Comparison of ENCODE assay signal across 10 cellular contexts in the genomic region with DNA sequence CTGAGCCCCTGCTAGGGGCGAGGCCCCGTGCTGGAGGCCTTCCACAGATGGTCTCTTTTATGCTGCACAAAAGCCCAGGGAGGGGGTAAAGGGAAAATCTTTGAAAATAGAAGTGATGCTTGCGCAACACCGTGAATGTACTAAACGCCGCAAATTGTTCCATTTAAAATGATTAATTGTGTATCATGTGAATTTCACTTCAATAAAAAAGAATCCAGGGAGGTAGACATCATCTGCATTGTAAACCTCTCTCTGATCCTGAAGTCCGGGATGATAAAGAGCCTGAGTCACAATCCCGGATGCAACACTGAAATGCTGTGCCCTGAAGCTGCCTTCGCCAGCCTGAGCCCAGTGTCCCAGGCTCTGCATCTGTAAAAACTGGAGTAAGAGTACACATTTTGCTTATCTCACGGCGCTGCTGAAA.
DNase-seq lines count a peak whose midpoint lies in the region; ATAC-seq and TF ChIP-seq lines count a peak whose summit lies in the region.
"Had no signal": no experiment of that assay in that cellular context is flagged by ENCODE, and none has a peak within 500 bp of the region (broad histone marks: within the 10 kb centered on the region; RNA-seq: fewer than 3 reads in every experiment).

No MANE protein-coding gene starts in this region.

- in situ Hi-C loops in KBM-7 (cut with MboI; ENCODE audit: low pct_unique_long_range_greater_than_20kb, low sequenced_read_pairs): no loop called here

- TF ChIP-seq CTCF in heart right ventricle (IDR thresholded peaks at IDR 0.05) (no peak), upper lobe of right lung (IDR thresholded peaks at IDR 0.05) (no peak)

- H3K27me3 ChIP-seq in heart right ventricle: no peaks in the 10 kb centered on the region
- no peaks in the 10 kb centered on the region for H3K27me3 ChIP-seq in adipocyte (replicated peaks; ENCODE audit: control insufficient read depth, insufficient read depth, low read length)
- no peaks in the 10 kb centered on the region for H3K27me3 ChIP-seq in right cardiac atrium (ENCODE audit: control insufficient read depth, insufficient read depth)
- no peaks in the 10 kb centered on the region for H3K27me3 ChIP-seq in upper lobe of right lung

- no peak for DNase-seq in Right ventricle myocardium inferior (ENCODE audit: missing footprints)
- DNase-seq in heart right ventricle: no peak
- DNase-seq in adipocyte (ENCODE audit: low read depth): peak; percentile 62
- peak in 1 of 3 donors; percentile 62 for DNase-seq in right cardiac atrium
- DNase-seq in upper lobe of right lung: no peak
- DNase-seq in activated gamma-delta T cell (lab: John Stamatoyannopoulos, UW): no peak
- no peak for DNase-seq in KBM-7
- DNase-seq: activated gamma-delta T cell treated with Interleukin-2 at 50 U/mL for 16 hours had no signal

- peak overlapping the region; percentile 43 for H3K9ac ChIP-seq in adipocyte (ENCODE audit: low read length)
- H3K9ac ChIP-seq: KMS-11 had no signal

- H3K4me1 ChIP-seq in heart right ventricle: peaks cover 0 to 10% (median 0%) of the 10 kb centered on the region in 9 donors
- peaks cover 15% of the 10 kb centered on the region for H3K4me1 ChIP-seq in adipocyte (ENCODE audit: control insufficient read depth, insufficient read depth, low read length)
- no peaks in the 10 kb centered on the region for H3K4me1 ChIP-seq in right cardiac atrium (ENCODE audit: control insufficient read depth, insufficient read depth, low read length)
- peaks cover 5% of the 10 kb centered on the region for H3K4me1 ChIP-seq in upper lobe of right lung

- ATAC-seq in Right ventricle myocardium inferior (peak; percentile 17), heart right ventricle (no peak), right cardiac atrium (peak in 1 of 2 donors; percentile 32), upper lobe of right lung (no peak), GM19452 (IDR thresholded peaks at IDR 0.05; ENCODE audit: unreplicated experiment) (no peak)

- no peak overlapping the region for H3K4me3 ChIP-seq in heart right ventricle
- no peak overlapping the region for H3K4me3 ChIP-seq in adipocyte (ENCODE audit: low read length)
- no peak overlapping the region for H3K4me3 ChIP-seq in right cardiac atrium (ENCODE audit: low read length)
- no peak overlapping the region for H3K4me3 ChIP-seq in upper lobe of right lung

- H3K27ac ChIP-seq in heart right ventricle: peak overlapping the region in 4 of 10 donors; percentile 22 to 41 (median 32)
- H3K27ac ChIP-seq in right cardiac atrium (ENCODE audit: low read length): peak overlapping the region; percentile 60
- peak overlapping the region; percentile 65 for H3K27ac ChIP-seq in upper lobe of right lung
- H3K27ac ChIP-seq: KMS-11 had no signal

- H3K9me3 ChIP-seq in heart right ventricle (no peaks in the 10 kb centered on the region), adipocyte (ENCODE audit: control insufficient read depth, low read length) (no peaks in the 10 kb centered on the region), right cardiac atrium (ENCODE audit: control insufficient read depth, low read length) (no peaks in the 10 kb centered on the region), upper lobe of right lung (no peaks in the 10 kb centered on the region)

- 72 to 77% methylated on average over 11 of the region's 11 CpGs for WGBS in heart right ventricle, 2 donors
- 54% methylated on average over 11 of the region's 11 CpGs for WGBS in right cardiac atrium

- intact Hi-C loops in Right ventricle myocardium inferior (cut with DNase I): no loop called here
- intact Hi-C loops in heart right ventricle (cut with DNase I): no loop called here
- intact Hi-C loops in right cardiac atrium (cut with DNase I): no loop called here
- intact Hi-C loops in upper lobe of right lung (cut with DNase I): no loop called here

- no peaks in the 10 kb centered on the region for H3K36me3 ChIP-seq in heart right ventricle
- no peaks in the 10 kb centered on the region for H3K36me3 ChIP-seq in adipocyte (ENCODE audit: control insufficient read depth, insufficient read depth, low read length, severe bottlenecking)
- H3K36me3 ChIP-seq in upper lobe of right lung: no peaks in the 10 kb centered on the region
